In the genomic region with DNA sequence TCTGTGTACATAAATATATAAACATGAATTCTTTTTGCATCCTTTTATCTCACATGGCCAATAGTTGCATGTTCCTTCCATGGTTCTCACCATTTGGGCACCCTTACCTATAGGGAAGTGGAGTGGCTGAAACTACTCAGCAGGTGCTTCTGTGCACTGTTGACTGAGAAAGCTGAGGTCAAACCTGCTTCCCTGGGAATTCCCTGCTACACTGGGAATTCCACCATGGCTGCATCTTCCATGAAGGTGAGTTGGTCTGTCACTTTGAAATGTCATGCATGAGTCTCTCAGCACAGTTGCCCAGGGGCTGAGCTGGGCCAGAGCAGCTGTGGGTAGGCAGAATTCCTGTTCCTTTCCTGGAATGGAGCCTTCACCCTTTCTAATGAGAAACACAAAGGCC, we compare ENCODE assay signal across 1 cellular context.
TF ChIP-seq lines count a peak whose summit lies in the region.

No MANE protein-coding gene starts in this region.

TF ChIP-seq in H1, 55 proteins besides CTCF, POLR2A, EP300 and RAD21:
- TF ChIP-seq HDAC2 (IDR thresholded peaks at IDR 0.05; ENCODE audit: borderline replicate concordance in 1 of 2, low read depth in 2 of 2, low read length in 2 of 2) (no peak), PHF8 (conservative IDR thresholded peaks at IDR 0.05; ENCODE audit: low read depth, low read length) (no peak), SRF (IDR thresholded peaks at IDR 0.05; ENCODE audit: low read depth, low read length) (no peak), SP2 (IDR thresholded peaks at IDR 0.05; ENCODE audit: low read length) (no peak), TBP (IDR thresholded peaks at IDR 0.05; ENCODE audit: low read depth, low read length) (no peak), RXRA (IDR thresholded peaks at IDR 0.05; ENCODE audit: insufficient read depth, low read depth, low read length) (no peak), NRF1 (IDR thresholded peaks at IDR 0.05; ENCODE audit: low read depth, low read length) (no peak), JUN (IDR thresholded peaks at IDR 0.05; ENCODE audit: low read depth, low read length) (no peak), MAFK (IDR thresholded peaks at IDR 0.05; ENCODE audit: low read depth, low read length) (no peak), ZNF274 (IDR thresholded peaks at IDR 0.05; ENCODE audit: borderline replicate concordance, extremely low read depth, low read length) (no peak), POU5F1 (IDR thresholded peaks at IDR 0.05; ENCODE audit: low read depth, low read length) (no peak), SIN3A (conservative IDR thresholded peaks at IDR 0.05 in 1 of 2, IDR thresholded peaks at IDR 0.05 in 1 of 2; ENCODE audit: low read depth in 1 of 2, low read length in 2 of 2) (no peak), RFX5 (IDR thresholded peaks at IDR 0.05; ENCODE audit: borderline replicate concordance, low read depth, low read length) (no peak), SP4 (IDR thresholded peaks at IDR 0.05; ENCODE audit: low read length) (no peak), HDAC6 (IDR thresholded peaks at IDR 0.05; ENCODE audit: low read depth, low read length) (no peak), SUZ12 (IDR thresholded peaks at IDR 0.05; ENCODE audit: low read length) (no peak), RBBP5 (IDR thresholded peaks at IDR 0.05; ENCODE audit: borderline replicate concordance, low read depth, low read length) (no peak), CREB1 (IDR thresholded peaks at IDR 0.05) (no peak)
- TF ChIP-seq, protein P1, sequence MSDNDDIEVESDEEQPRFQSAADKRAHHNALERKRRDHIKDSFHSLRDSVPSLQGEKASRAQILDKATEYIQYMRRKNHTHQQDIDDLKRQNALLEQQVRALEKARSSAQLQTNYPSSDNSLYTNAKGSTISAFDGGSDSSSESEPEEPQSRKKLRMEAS (IDR thresholded peaks at IDR 0.05): no peak
